20 cellular contexts compared by ENCODE assay signal in genomic region chr20:44596010-44596409, GRCh38. TPM values are rescaled to one million over a fixed set of nuclear protein-coding genes. Genes with fewer than 3 reads are reported as not detected.
DNase-seq lines count a peak whose midpoint lies in the region; ATAC-seq, FAIRE-seq and TF ChIP-seq lines count a peak whose summit lies in the region.
"Had no signal": no experiment of that assay in that cellular context is flagged by ENCODE, and none has a peak within 500 bp of the region (broad histone marks: within the 10 kb centered on the region; RNA-seq: fewer than 3 reads in every experiment).

No MANE protein-coding gene starts in this region.

- H3K36me3 ChIP-seq in left ventricle myocardium inferior (peaks cover 25% of the 10 kb centered on the region), H1 (ENCODE audit: control insufficient read depth in 2 of 4, insufficient read depth in 4 of 4, low read length in 3 of 4) (no peaks in the 10 kb centered on the region), vagina (peaks cover 0 to under 1% of the 10 kb centered on the region in 2 donors)
- H3K36me3 ChIP-seq: breast epithelium had no signal

- TF ChIP-seq POLR2A in H1 (IDR thresholded peaks at IDR 0.05; ENCODE audit: control extremely low read depth in 1 of 2, low read depth in 2 of 2, low read length in 2 of 2) (no peak), vagina (IDR thresholded peaks at IDR 0.05) (no peak)

- H2BK15ac ChIP-seq in H1 (ENCODE audit: low read length): no peak overlapping the region

- H3K4me2 ChIP-seq in H1 (ENCODE audit: insufficient read depth in 1 of 2, low read depth in 2 of 2, low read length in 2 of 2): peak overlapping the region; percentile 36 to 41; a peak in 2 of 4 replicates

- H3K79me2 ChIP-seq in H1 (ENCODE audit: control insufficient read depth in 1 of 2, insufficient read depth in 2 of 2, low read length in 2 of 2): no peaks in the 10 kb centered on the region

- H3K4me3 ChIP-seq in left ventricle myocardium inferior: no peak overlapping the region
- H3K4me3 ChIP-seq in H1 (ENCODE audit: extremely low read depth in 1 of 4, insufficient read depth in 2 of 4, low read depth in 3 of 4, low read length in 4 of 4): no peak overlapping the region
- no peak overlapping the region for H3K4me3 ChIP-seq in vagina
- H3K4me3 ChIP-seq: breast epithelium, mucosa of descending colon, tibial nerve had no signal

- H3K4ac ChIP-seq in H1 (replicated peaks; ENCODE audit: insufficient read length, low read depth, low read length): no peak overlapping the region

- no peak for FAIRE-seq in H1 (lab: Jason Lieb, UNC)
- FAIRE-seq: small intestine had no signal

- peak overlapping the region; percentile 93 for H3K27ac ChIP-seq in left ventricle myocardium inferior (replicated peaks)
- H3K27ac ChIP-seq in H1 (ENCODE audit: low read depth, low read length): no peak overlapping the region
- peak overlapping the region; percentile 98 for H3K27ac ChIP-seq in vagina
- H3K27ac ChIP-seq: tibial nerve had no signal

- no peak for TF ChIP-seq RAD21 in H1 (IDR thresholded peaks at IDR 0.05 in 1 of 2, conservative IDR thresholded peaks at IDR 0.05 in 1 of 2; ENCODE audit: low read depth in 2 of 2, low read length in 2 of 2)

- no peaks in the 10 kb centered on the region; the same call in 1 of the 2 replicates for H3K23me2 ChIP-seq in H1 (ENCODE audit: low read depth, low read length)

- intact Hi-C loops in left ventricle myocardium inferior (cut with micrococcal nuclease) (loop anchor here (10.0 kb wide), 1 partner anchor 61 kb away; no protein-coding TSS in a partner anchor), Right ventricle myocardium inferior (cut with DNase I) (no loop called here), vagina (cut with DNase I) (no loop called here)

- H4K20me1 ChIP-seq in H1 (replicated peaks in 1 of 2; ENCODE audit: control insufficient read depth in 1 of 2, insufficient read depth in 2 of 2, low read length in 2 of 2): no peaks in the 10 kb centered on the region

- no peak for DNase-seq in left ventricle myocardium inferior
- DNase-seq in Right ventricle myocardium inferior (ENCODE audit: missing footprints): no peak
- DNase-seq in H1 (ENCODE audit: low read depth in 1 of 2, low spot score in 2 of 2): no peak
- DNase-seq in omental fat pad (ENCODE audit: low spot score): peak; percentile 9
- no peak for DNase-seq in vagina (ENCODE audit: extremely low spot score in 2 of 2)
- no peak for DNase-seq in hypothalamus (lab: John Stamatoyannopoulos, UW)
- DNase-seq: activated T-cell treated with anti-CD3 and anti-CD28 coated beads, Interleukin-2, amount 50 U/mL, for 1 hour; CD4-positive, alpha-beta memory T cell; DMS79; hippocampal formation; Kasumi-1; mucosa of descending colon; NCI-H1417; RPMI8226; small intestine; SW 1271 had no signal

- no peak overlapping the region for H4K8ac ChIP-seq in H1 (ENCODE audit: extremely low read depth, insufficient read depth, low read length)

- TF ChIP-seq EP300 in H1 (IDR thresholded peaks at IDR 0.05; ENCODE audit: borderline replicate concordance in 1 of 2, low read depth in 2 of 2, low read length in 2 of 2): no peak

- no peak overlapping the region for H2BK12ac ChIP-seq in H1 (ENCODE audit: low read depth, low read length)

- no peak overlapping the region for H3K18ac ChIP-seq in H1 (ENCODE audit: extremely low read depth, low read length)

- CTCF ChIA-PET in H1 (lab: Charles Lee; ENCODE audit: partially characterized antibody): interaction anchor here (1.9 to 2.7 kb wide), 2 partner anchors 10 to 14 kb away, joined by 8 to 9 read pairs; no protein-coding TSS in a partner anchor

- ATAC-seq in Right ventricle myocardium inferior: no peak
- no peak for ATAC-seq in omental fat pad (ENCODE audit: low FRiP score)
- no peak for ATAC-seq in HG02870 (IDR thresholded peaks at IDR 0.05; ENCODE audit: unreplicated experiment)
- no peak for ATAC-seq in HG02884 (IDR thresholded peaks at IDR 0.05; ENCODE audit: unreplicated experiment)
- ATAC-seq: mucosa of descending colon had no signal

- no peak overlapping the region for H2BK5ac ChIP-seq in H1 (ENCODE audit: low read depth, low read length)

- no peak overlapping the region for H3K9ac ChIP-seq in H1 (replicated peaks in 1 of 4; ENCODE audit: extremely low read depth in 1 of 4, low read depth in 3 of 4, low read length in 3 of 4)

- H3K27me3 ChIP-seq in left ventricle myocardium inferior (ENCODE audit: low read depth) (no peaks in the 10 kb centered on the region), H1 (replicated peaks in 1 of 4; ENCODE audit: control insufficient read depth in 3 of 4, extremely low read depth in 1 of 4, insufficient read depth in 3 of 4, low read length in 3 of 4) (no peaks in the 10 kb centered on the region; a peak in 1 of 7 replicates), vagina (no peaks in the 10 kb centered on the region)
- H3K27me3 ChIP-seq: breast epithelium, tibial nerve had no signal

- POLR2A ChIA-PET in H1 (lab: Charles Lee; ENCODE audit: partially characterized antibody): no interaction called here

- no peaks in the 10 kb centered on the region for H3K79me1 ChIP-seq in H1 (ENCODE audit: low read depth, low read length)

- TF ChIP-seq CTCF in left ventricle myocardium inferior (IDR thresholded peaks at IDR 0.05; ENCODE audit: borderline replicate concordance): no peak
- TF ChIP-seq CTCF in H1 (IDR thresholded peaks at IDR 0.05; ENCODE audit: control extremely low read depth in 1 of 3, insufficient read depth in 1 of 3, low read depth in 1 of 3, low read length in 3 of 3): no peak
- TF ChIP-seq CTCF in omental fat pad (IDR thresholded peaks at IDR 0.05): no peak
- TF ChIP-seq CTCF in vagina (IDR thresholded peaks at IDR 0.05): no peak

- no peak overlapping the region for H2AK5ac ChIP-seq in H1 (ENCODE audit: low read depth, low read length)

- no peak overlapping the region for H3K56ac ChIP-seq in H1 (replicated peaks; ENCODE audit: insufficient read length, low read depth, low read length)

- H3K23ac ChIP-seq in H1 (ENCODE audit: insufficient read length): no peak overlapping the region

- H3K14ac ChIP-seq in H1 (ENCODE audit: insufficient read length): no peak overlapping the region

- H2BK20ac ChIP-seq in H1 (ENCODE audit: low read length): no peak overlapping the region

- H4K5ac ChIP-seq in H1 (ENCODE audit: insufficient read length, low read depth, low read length): no peak overlapping the region

- H4K91ac ChIP-seq in H1 (replicated peaks; ENCODE audit: insufficient read length, low read length): no peak overlapping the region

- H3K9me3 ChIP-seq in left ventricle myocardium inferior (replicated peaks): no peaks in the 10 kb centered on the region
- H3K9me3 ChIP-seq in H1 (ENCODE audit: insufficient read depth in 2 of 2, low read depth in 1 of 2, low read length in 1 of 2): no peaks in the 10 kb centered on the region
- no peaks in the 10 kb centered on the region for H3K9me3 ChIP-seq in vagina
- H3K9me3 ChIP-seq: breast epithelium, mucosa of descending colon, tibial nerve had no signal

- H3K4me1 ChIP-seq in left ventricle myocardium inferior (peaks cover 93% of the 10 kb centered on the region), H1 (replicated peaks in 1 of 4; ENCODE audit: control insufficient read depth in 3 of 4, insufficient read depth in 4 of 4, low read length in 3 of 4) (peaks cover 12 to 24% (median 16%) of the 10 kb centered on the region in 4 experiments), vagina (peaks cover 68% of the 10 kb centered on the region)

- no peak overlapping the region for H2BK120ac ChIP-seq in H1 (replicated peaks; ENCODE audit: low read depth, low read length)

- WGBS in H1 (ENCODE audit: extremely low coverage in 1 of 2, insufficient coverage in 1 of 2, insufficient read length in 1 of 2, insufficient replicate concordance in 2 of 2, low coverage in 1 of 2, low lambda C conversion rate in 2 of 2, missing lambda C conversion rate in 1 of 2), 2 experiments: 80% methylated on average over 4 of the region's 4 CpGs; no CpG with 5 or more reads in 1 of the 2 experiments

- H2AFZ ChIP-seq in H1 (ENCODE audit: low read length): no peak overlapping the region

TF ChIP-seq in H1, 55 proteins besides CTCF, POLR2A, EP300 and RAD21 (continues in another document):
- TF ChIP-seq SP4 (IDR thresholded peaks at IDR 0.05; ENCODE audit: low read length) (no peak), POLR2AphosphoS5 (IDR thresholded peaks at IDR 0.05; ENCODE audit: low read depth, low read length) (no peak)
- TF ChIP-seq, protein P1, sequence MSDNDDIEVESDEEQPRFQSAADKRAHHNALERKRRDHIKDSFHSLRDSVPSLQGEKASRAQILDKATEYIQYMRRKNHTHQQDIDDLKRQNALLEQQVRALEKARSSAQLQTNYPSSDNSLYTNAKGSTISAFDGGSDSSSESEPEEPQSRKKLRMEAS (IDR thresholded peaks at IDR 0.05): no peak

RNA-seq across cellular contexts. Expression of gene PKIG, which starts 13.6 kb away (rescaled TPM):
- total RNA-seq in left ventricle myocardium inferior (172 TPM), Right ventricle myocardium inferior (206 TPM), omental fat pad (100 to 1,000 TPM in 3 of 4 donors, 10 to 100 TPM in 1; 90.8 to 133 (median 118) TPM), vagina (146 TPM)
- 25.4 and 26.7 TPM in 2 replicates for total RNA-seq in H1 (2021; fragmentation: NEBNext Ultra II Directional; extraction: Animal tissue kit (Norgen Biotek cat#: 25700))
- 34.3 and 37.5 TPM in 2 replicates for polyA plus RNA-seq in H1 (2011; rRNA removed)
- 33.3 TPM for polyA plus RNA-seq in H1 (2011; cell fraction: cytosol; rRNA removed)
- 21.0 TPM for polyA plus RNA-seq in H1 (2011; cell fraction: nucleus; rRNA removed)
- 23.8 to 29.8 TPM (median 27.7 TPM) in 4 replicates for polyA plus RNA-seq in H1 (2012, experiment 1 of 2)
- polyA plus RNA-seq in H1 (2012, experiment 2 of 2): 38.2 TPM
- 32.9 TPM for polyA plus RNA-seq in H1 (2013, experiment 1 of 2)
- 35.0 TPM for polyA plus RNA-seq in H1 (2013, experiment 2 of 2)
- polyA minus RNA-seq in H1 (2011; rRNA and poly(A)+ RNA removed): 8.6 and 9.8 TPM in 2 replicates
- 11.9 TPM for polyA minus RNA-seq in H1 (2011; cell fraction: cytosol; rRNA and poly(A)+ RNA removed)
- polyA minus RNA-seq in H1 (2011; cell fraction: nucleus; rRNA and poly(A)+ RNA removed): 7.6 TPM

RNA-seq across cellular contexts. Expression of gene ADA, which starts 55.5 kb away (rescaled TPM):
- total RNA-seq in left ventricle myocardium inferior (6.7 TPM), Right ventricle myocardium inferior (10.7 TPM), omental fat pad (10 to 100 TPM; 11.5 to 62.6 (median 15.4) TPM), vagina (25.3 TPM)
- total RNA-seq in H1 (2021; fragmentation: NEBNext Ultra II Directional; extraction: Animal tissue kit (Norgen Biotek cat#: 25700)): 19.5 and 19.9 TPM in 2 replicates
- 32.8 and 33.9 TPM in 2 replicates for polyA plus RNA-seq in H1 (2011; rRNA removed)
- 39.6 TPM for polyA plus RNA-seq in H1 (2011; cell fraction: cytosol; rRNA removed)
- polyA plus RNA-seq in H1 (2011; cell fraction: nucleus; rRNA removed): 34.6 TPM
- 17.2 to 32.7 TPM (median 27.5 TPM) in 4 replicates for polyA plus RNA-seq in H1 (2012, experiment 1 of 2)
- polyA plus RNA-seq in H1 (2012, experiment 2 of 2): 29.3 TPM
- polyA plus RNA-seq in H1 (2013, experiment 1 of 2): 16.4 TPM
- polyA plus RNA-seq in H1 (2013, experiment 2 of 2): 15.0 TPM
- polyA minus RNA-seq in H1 (2011; rRNA and poly(A)+ RNA removed): 18.1 and 23.1 TPM in 2 replicates
- polyA minus RNA-seq in H1 (2011; cell fraction: cytosol; rRNA and poly(A)+ RNA removed): 12.4 TPM
- 11.7 TPM for polyA minus RNA-seq in H1 (2011; cell fraction: nucleus; rRNA and poly(A)+ RNA removed)
